8 cellular contexts compared by ENCODE assay signal in genomic region chr6:149750136-149750609, GRCh38. TPM values are rescaled to one million over a fixed set of nuclear protein-coding genes. Genes with fewer than 3 reads are reported as not detected.
DNase-seq lines count a peak whose midpoint lies in the region; ATAC-seq and TF ChIP-seq lines count a peak whose summit lies in the region.

No MANE protein-coding gene starts in this region.

- H3K9me3 ChIP-seq in SK-N-SH, result no peaks in the 10 kb centered on the region

- in situ Hi-C loops in G401 (cut with HindIII; ENCODE audit: low sequenced_read_pairs), result no loop called here

- peaks cover 67% of the 10 kb centered on the region for H3K79me2 ChIP-seq in SK-N-SH (ENCODE audit: insufficient read depth)

- peaks cover 22% of the 10 kb centered on the region; the same call in 1 of the 2 replicates for H4K20me1 ChIP-seq in SK-N-SH (ENCODE audit: insufficient read depth)

- peak; percentile 27 for ATAC-seq in left ventricle myocardium superior

- intact Hi-C loops in left ventricle myocardium superior (cut with micrococcal nuclease), result no loop called here

- H3K4me2 ChIP-seq in SK-N-SH, result peak overlapping the region; percentile 89

- 0% methylated on average over 9 of the region's 25 CpGs for WGBS in SK-N-SH (ENCODE audit: low lambda C conversion rate)

- H3F3A ChIP-seq in SK-N-SH (replicated peaks; ENCODE audit: insufficient read depth), result peaks cover 18% of the 10 kb centered on the region

- POLR2A ChIA-PET in SK-N-SH (lab: Yijun Ruan, JAX), result interaction anchor here (1.2 kb wide), 1 partner anchor 32 kb away, joined by 8 read pairs; the partner anchor contains the start of gene LATS1

- H3K36me3 ChIP-seq in SK-N-SH (replicated peaks in 1 of 2; ENCODE audit: control insufficient read depth in 1 of 2, insufficient read depth in 2 of 2, low read length in 1 of 2), result no peaks in the 10 kb centered on the region

- TF ChIP-seq CTCF in LNCaP clone FGC (IDR thresholded peaks at IDR 0.05; ENCODE audit: control insufficient read depth, extremely low read depth, insufficient read depth), result no peak
- no peak for TF ChIP-seq CTCF in SK-N-SH (IDR thresholded peaks at IDR 0.05)

- no peaks in the 10 kb centered on the region for H3K27me3 ChIP-seq in SK-N-SH (ENCODE audit: insufficient read depth)

- peak overlapping the region; percentile 89; the same call in 1 of the 2 replicates for H2AFZ ChIP-seq in SK-N-SH (ENCODE audit: low read depth)

- H3K4me3 ChIP-seq in LNCaP clone FGC (ENCODE audit: low read depth, low read length) (peak overlapping the region; percentile 96), SK-N-SH (ENCODE audit: low read depth in 2 of 2, low read length in 1 of 2) (peak overlapping the region; percentile 85 to 98)

- peak overlapping the region; percentile 70 to 79 for H3K27ac ChIP-seq in SK-N-SH (ENCODE audit: low read depth in 2 of 2, low read length in 1 of 2)

- no peak for TF ChIP-seq RAD21 in SK-N-SH (IDR thresholded peaks at IDR 0.05; ENCODE audit: low read length)

- H3K4me1 ChIP-seq in SK-N-SH (ENCODE audit: control insufficient read depth in 1 of 2, insufficient read depth in 2 of 2, low read depth in 1 of 2, low read length in 1 of 2), result peaks cover 0 to 5% of the 10 kb centered on the region in 2 experiments; a peak in 2 of 4 replicates

- peak; percentile 41 for DNase-seq in G401 (ENCODE audit: low spot score)
- peak; percentile 6 for DNase-seq in H4 (ENCODE audit: low spot score)
- peak; percentile 21 for DNase-seq in LNCaP clone FGC (ENCODE audit: low read depth)
- peak; percentile 77 for DNase-seq in SK-N-SH
- DNase-seq in activated naive CD8-positive, alpha-beta T cell treated with anti-CD3 and anti-CD28 coated beads, Interleukin-2, amount 50 U/mL, for 16 hours (ENCODE audit: low read depth, low spot score), result peak; percentile 33
- peak; percentile 57 for DNase-seq in left ventricle myocardium superior
- DNase-seq in putamen (ENCODE audit: low spot score), result peak; percentile 57
- DNase-seq in NCI-H187 treated with DMSO at 0.1 percent for 48 hours (lab: John Stamatoyannopoulos, UW), result no peak

- TF ChIP-seq EP300 in SK-N-SH (IDR thresholded peaks at IDR 0.05; ENCODE audit: borderline replicate concordance in 1 of 2, low read depth in 1 of 2, low read length in 1 of 2), result no peak

- CTCF ChIA-PET in SK-N-SH (lab: Yijun Ruan, JAX), result interaction anchor here (1.2 to 1.3 kb wide), 2 partner anchors 21 to 24 kb away, joined by 3 read pairs; no protein-coding TSS in a partner anchor

- H3K9me2 ChIP-seq in SK-N-SH, result no peaks in the 10 kb centered on the region

- H3K9ac ChIP-seq in SK-N-SH, result peak overlapping the region; percentile 80

TF ChIP-seq in SK-N-SH, 30 proteins besides CTCF, POLR2A, EP300 and RAD21:
- TF ChIP-seq FOXJ3 (CRISPR knock-in tag; IDR thresholded peaks at IDR 0.05), result no peak
- no peak for TF ChIP-seq TEAD4 (IDR thresholded peaks at IDR 0.05; ENCODE audit: borderline replicate concordance, insufficient read depth)
- no peak for TF ChIP-seq POLR2AphosphoS5 (IDR thresholded peaks at IDR 0.05; ENCODE audit: low read depth, low read length)
- 0 out of 2 replicates have a peak, but pooled peaks have one; percentile 36 for TF ChIP-seq GATA2 (CRISPR knock-in tag; IDR thresholded peaks at IDR 0.05)
- TF ChIP-seq CHD2 (IDR thresholded peaks at IDR 0.05; ENCODE audit: low read length, partially characterized antibody), result no peak
- TF ChIP-seq REST (IDR thresholded peaks at IDR 0.05; ENCODE audit: low read depth, low read length), result peak; percentile 80
- TF ChIP-seq, protein P1, sequence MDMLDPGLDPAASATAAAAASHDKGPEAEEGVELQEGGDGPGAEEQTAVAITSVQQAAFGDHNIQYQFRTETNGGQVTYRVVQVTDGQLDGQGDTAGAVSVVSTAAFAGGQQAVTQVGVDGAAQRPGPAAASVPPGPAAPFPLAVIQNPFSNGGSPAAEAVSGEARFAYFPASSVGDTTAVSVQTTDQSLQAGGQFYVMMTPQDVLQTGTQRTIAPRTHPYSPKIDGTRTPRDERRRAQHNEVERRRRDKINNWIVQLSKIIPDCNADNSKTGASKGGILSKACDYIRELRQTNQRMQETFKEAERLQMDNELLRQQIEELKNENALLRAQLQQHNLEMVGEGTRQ (IDR thresholded peaks at IDR 0.05; ENCODE audit: borderline replicate concordance, low read depth, low read length), result no peak
- TF ChIP-seq TAF1 (IDR thresholded peaks at IDR 0.05; ENCODE audit: borderline replicate concordance, low read depth, low read length), result no peak
- TF ChIP-seq MXI1 (IDR thresholded peaks at IDR 0.05; ENCODE audit: low read depth, low read length), result peak; percentile 21; the same call in 1 of the 2 replicates
- TF ChIP-seq ELF1 (IDR thresholded peaks at IDR 0.05), result no peak
- TF ChIP-seq, protein P2, sequence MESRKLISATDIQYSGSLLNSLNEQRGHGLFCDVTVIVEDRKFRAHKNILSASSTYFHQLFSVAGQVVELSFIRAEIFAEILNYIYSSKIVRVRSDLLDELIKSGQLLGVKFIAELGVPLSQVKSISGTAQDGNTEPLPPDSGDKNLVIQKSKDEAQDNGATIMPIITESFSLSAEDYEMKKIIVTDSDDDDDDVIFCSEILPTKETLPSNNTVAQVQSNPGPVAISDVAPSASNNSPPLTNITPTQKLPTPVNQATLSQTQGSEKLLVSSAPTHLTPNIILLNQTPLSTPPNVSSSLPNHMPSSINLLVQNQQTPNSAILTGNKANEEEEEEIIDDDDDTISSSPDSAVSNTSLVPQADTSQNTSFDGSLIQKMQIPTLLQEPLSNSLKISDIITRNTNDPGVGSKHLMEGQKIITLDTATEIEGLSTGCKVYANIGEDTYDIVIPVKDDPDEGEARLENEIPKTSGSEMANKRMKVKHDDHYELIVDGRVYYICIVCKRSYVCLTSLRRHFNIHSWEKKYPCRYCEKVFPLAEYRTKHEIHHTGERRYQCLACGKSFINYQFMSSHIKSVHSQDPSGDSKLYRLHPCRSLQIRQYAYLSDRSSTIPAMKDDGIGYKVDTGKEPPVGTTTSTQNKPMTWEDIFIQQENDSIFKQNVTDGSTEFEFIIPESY (IDR thresholded peaks at IDR 0.05; ENCODE audit: borderline replicate concordance, low read depth), result no peak
TF ChIP-seq in SK-N-SH: peak in this region for 3.

RNA-seq across cellular contexts. Expression of gene PCMT1, which starts 0.6 kb away (rescaled TPM):
- 188 and 195 TPM in 2 replicates for total RNA-seq in G401 (2014; rRNA removed; shearing (Covaris generic))
- 70.5 and 70.7 TPM in 2 replicates for total RNA-seq in H4 (2014; rRNA removed; shearing (Covaris generic))
- 158 and 190 TPM in 2 replicates for polyA plus RNA-seq in SK-N-SH (2012; rRNA removed)
- polyA plus RNA-seq in SK-N-SH (2012; cell fraction: cytosol; rRNA removed), result 176 and 191 TPM in 2 replicates
- polyA plus RNA-seq in SK-N-SH (2012; cell fraction: nucleus; rRNA removed), result 74.2 and 100 TPM in 2 replicates
- 171 TPM for total RNA-seq in left ventricle myocardium superior

RNA-seq across cellular contexts. Expression of gene NUP43, which starts 3.8 kb away (rescaled TPM):
- 30.5 and 33.8 TPM in 2 replicates for total RNA-seq in G401 (2014; rRNA removed; shearing (Covaris generic))
- 31.8 and 35.6 TPM in 2 replicates for total RNA-seq in H4 (2014; rRNA removed; shearing (Covaris generic))
- polyA plus RNA-seq in SK-N-SH (2012; rRNA removed), result 10.1 and 16.4 TPM in 2 replicates
- polyA plus RNA-seq in SK-N-SH (2012; cell fraction: cytosol; rRNA removed), result 9.6 and 11.8 TPM in 2 replicates
- polyA plus RNA-seq in SK-N-SH (2012; cell fraction: nucleus; rRNA removed), result 19.9 and 49.9 TPM in 2 replicates
- total RNA-seq in left ventricle myocardium superior, result 30.1 TPM

RNA-seq across cellular contexts. Expression of gene LATS1, which starts 32.3 kb away (rescaled TPM):
- total RNA-seq in G401 (2014; rRNA removed; shearing (Covaris generic)), result 4.7 and 8.6 TPM in 2 replicates
- 6.7 and 8.5 TPM in 2 replicates for total RNA-seq in H4 (2014; rRNA removed; shearing (Covaris generic))
- polyA plus RNA-seq in SK-N-SH (2012; rRNA removed), result 6.9 and 9.3 TPM in 2 replicates
- polyA plus RNA-seq in SK-N-SH (2012; cell fraction: cytosol; rRNA removed), result 6.9 and 7.1 TPM in 2 replicates
- 8.3 and 11.0 TPM in 2 replicates for polyA plus RNA-seq in SK-N-SH (2012; cell fraction: nucleus; rRNA removed)
- total RNA-seq in left ventricle myocardium superior, result 12.2 TPM
